17 cellular contexts compared by ENCODE assay signal in the genomic region with DNA sequence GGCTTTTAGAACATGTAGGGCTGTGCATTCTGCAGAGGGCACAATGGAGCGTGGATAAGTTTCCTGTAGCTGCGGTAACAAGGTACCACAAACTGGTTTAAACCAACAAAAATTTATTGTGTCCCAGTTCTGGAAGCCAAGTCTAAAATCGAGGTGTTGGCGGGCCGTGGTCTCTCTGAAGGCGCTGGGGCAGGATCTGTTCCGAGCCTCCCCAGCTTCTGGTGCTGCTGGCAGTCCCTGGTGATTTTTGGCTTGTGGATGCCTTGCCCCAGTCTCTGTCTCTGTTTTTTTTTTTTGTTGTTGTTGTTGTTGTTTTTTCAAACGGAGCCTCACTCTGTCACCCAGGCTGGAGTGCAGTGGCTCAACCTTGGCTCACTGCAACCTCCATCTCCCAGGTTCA.
DNase-seq lines count a peak whose midpoint lies in the region; ATAC-seq and TF ChIP-seq lines count a peak whose summit lies in the region.
"Had no signal": no experiment of that assay in that cellular context is flagged by ENCODE, and none has a peak within 500 bp of the region (broad histone marks: within the 10 kb centered on the region; RNA-seq: fewer than 3 reads in every experiment).

No MANE protein-coding gene starts in this region.

- H3K27me3 ChIP-seq in endodermal cell (ENCODE audit: control insufficient read depth, insufficient read depth, low read length, poor library complexity, severe bottlenecking) (peaks cover 38% of the 10 kb centered on the region), neural progenitor cell (no peaks in the 10 kb centered on the region), gastrocnemius medialis (no peaks in the 10 kb centered on the region)

- in situ Hi-C loops in gastrocnemius medialis (cut with MboI; ENCODE audit: low sequenced_read_pairs in 4 of 4): no loop called here

- H3K9me3 ChIP-seq in endodermal cell (ENCODE audit: control insufficient read depth, low read length) (no peaks in the 10 kb centered on the region), neural progenitor cell (ENCODE audit: low read depth) (no peaks in the 10 kb centered on the region), gastrocnemius medialis (no peaks in the 10 kb centered on the region)
- H3K9me3 ChIP-seq: HAP-1 had no signal

- no peak overlapping the region for H3K4me3 ChIP-seq in endodermal cell (ENCODE audit: low read length)
- no peak overlapping the region for H3K4me3 ChIP-seq in neural progenitor cell
- no peak overlapping the region for H3K4me3 ChIP-seq in gastrocnemius medialis
- H3K4me3 ChIP-seq: HAP-1 had no signal

- no peaks in the 10 kb centered on the region for H3K9me3 Mint-ChIP-seq in endodermal cell
- no peaks in the 10 kb centered on the region for H3K9me3 Mint-ChIP-seq in neural progenitor cell

- no peak overlapping the region for H3K27ac Mint-ChIP-seq in endodermal cell
- no peak overlapping the region for H3K27ac Mint-ChIP-seq in neural progenitor cell
- H3K27ac Mint-ChIP-seq: CD4-positive, alpha-beta memory T cell; HFFc6 had no signal

- TF ChIP-seq CTCF in RWPE1 (conservative IDR thresholded peaks at IDR 0.05; ENCODE audit: low read depth) (no peak), endodermal cell (conservative IDR thresholded peaks at IDR 0.05) (no peak), neural progenitor cell (IDR thresholded peaks at IDR 0.05) (no peak), gastrocnemius medialis (IDR thresholded peaks at IDR 0.05 in 4 of 5, conservative IDR thresholded peaks at IDR 0.05 in 1 of 5) (no peak)

- H3K4me1 ChIP-seq in endodermal cell (ENCODE audit: control insufficient read depth, insufficient read depth, low read length) (no peaks in the 10 kb centered on the region), neural progenitor cell (no peaks in the 10 kb centered on the region), gastrocnemius medialis (peaks cover 20 to 23% of the 10 kb centered on the region in 2 donors)
- H3K4me1 ChIP-seq: HAP-1 had no signal

- H3K4me1 Mint-ChIP-seq in endodermal cell (peaks cover 1% of the 10 kb centered on the region), neural progenitor cell (no peaks in the 10 kb centered on the region)
- H3K4me1 Mint-ChIP-seq: CD4-positive, alpha-beta memory T cell had no signal

- CTCF ChIA-PET in RWPE1 (lab: Yijun Ruan, JAX): interaction anchor here (0.6 kb wide), 1 partner anchor 572 kb away, joined by 4 read pairs; no protein-coding TSS in a partner anchor

- H3K36me3 Mint-ChIP-seq in endodermal cell (ENCODE audit: low read depth): peaks cover 17% of the 10 kb centered on the region
- peaks cover 14% of the 10 kb centered on the region for H3K36me3 Mint-ChIP-seq in neural progenitor cell

- H3K36me3 ChIP-seq in endodermal cell (ENCODE audit: control insufficient read depth, insufficient read depth, low read length) (no peaks in the 10 kb centered on the region), neural progenitor cell (no peaks in the 10 kb centered on the region), gastrocnemius medialis (peaks cover 21 to 98% of the 10 kb centered on the region in 2 donors)

- WGBS in endodermal cell (ENCODE audit: insufficient coverage in 1 of 2, insufficient read length in 1 of 2), 2 experiments: 92 to 100% methylated on average over 2 to 8 of the region's 8 CpGs

- no peaks in the 10 kb centered on the region for H3F3A ChIP-seq in neural progenitor cell (ENCODE audit: low read depth)

- no peak overlapping the region for H3K4me3 Mint-ChIP-seq in endodermal cell
- peak overlapping the region; percentile 33 for H3K4me3 Mint-ChIP-seq in neural progenitor cell
- H3K4me3 Mint-ChIP-seq: CD4-positive, alpha-beta memory T cell; HFFc6 had no signal

- no peak overlapping the region for H3K4me2 ChIP-seq in neural progenitor cell

- no peak overlapping the region for H2AFZ ChIP-seq in neural progenitor cell (replicated peaks)

- DNase-seq in RWPE1 (ENCODE audit: low spot score) (no peak), endodermal cell (peak; percentile 25), neural progenitor cell (ENCODE audit: low spot score) (no peak), gastrocnemius medialis (no peak), erythroblast (lab: John Stamatoyannopoulos, UW) (no peak), NAMALWA (ENCODE audit: low spot score) (no peak), DMS79 treated with DMSO at 0.1 percent for 48 hours (lab: John Stamatoyannopoulos, UW) (no peak)
- no peak for DNase-seq in activated CD4-positive, alpha-beta T cell treated with anti-CD3 and anti-CD28 coated beads for 48 hours
- DNase-seq: C1 segment of cervical spinal cord; Calu3; CD4-positive, alpha-beta memory T cell; COR-L47; DMS53; DND-41; GOT3; HFFc6 had no signal

- no peak for ATAC-seq in gastrocnemius medialis

- peaks cover 45% of the 10 kb centered on the region for H3K27me3 Mint-ChIP-seq in endodermal cell (ENCODE audit: insufficient read depth)
- H3K27me3 Mint-ChIP-seq in neural progenitor cell (ENCODE audit: insufficient read depth, low read depth): peaks cover 4% of the 10 kb centered on the region
- H3K27me3 Mint-ChIP-seq: CD4-positive, alpha-beta memory T cell had no signal

- TF ChIP-seq POLR2A in gastrocnemius medialis (IDR thresholded peaks at IDR 0.05) (no peak), erythroblast (IDR thresholded peaks at IDR 0.05; ENCODE audit: low read length) (no peak)

- no peaks in the 10 kb centered on the region for H3K79me2 ChIP-seq in neural progenitor cell (ENCODE audit: low read depth)

- H3K27ac ChIP-seq in RWPE1 (peak overlapping the region; percentile 87), endodermal cell (ENCODE audit: low read depth, low read length) (no peak overlapping the region), neural progenitor cell (no peak overlapping the region), gastrocnemius medialis (peak overlapping the region; percentile 71 to 82 (median 75))

- no peak overlapping the region for H3K9ac ChIP-seq in endodermal cell (ENCODE audit: extremely low read depth, low read length, poor library complexity, severe bottlenecking)
- H3K9ac ChIP-seq in neural progenitor cell: no peak overlapping the region

- no peaks in the 10 kb centered on the region for H4K20me1 ChIP-seq in neural progenitor cell (ENCODE audit: low read depth)

- intact Hi-C loops in gastrocnemius medialis (cut with DNase I; ENCODE audit: low total_unique reads): no loop called here

- POLR2A ChIA-PET in RWPE1 (lab: Yijun Ruan, JAX; ENCODE audit: low non-redundant PET): no interaction called here

Comparison
In these comparisons a context has a peak if more than half of its experiments do, and no peak if none do; other contexts are left out.
1. H3K27ac ChIP-seq: peak in RWPE1 (single experiment) and gastrocnemius medialis (4 of 4); none in endodermal cell (single experiment) and neural progenitor cell (single experiment).